In genomic region chr14:60093088-60093487, GRCh38 we compare ENCODE assay signal across 8 cellular contexts. TPM values are rescaled to one million over a fixed set of nuclear protein-coding genes. Genes with fewer than 3 reads are reported as not detected.
DNase-seq lines count a peak whose midpoint lies in the region; ATAC-seq and TF ChIP-seq lines count a peak whose summit lies in the region.

No MANE protein-coding gene starts in this region.

- H3K27ac ChIP-seq in mammary epithelial cell (ENCODE audit: insufficient read depth, low read depth, low read length), result peak overlapping the region; percentile 99

- H3K9me3 ChIP-seq in mammary epithelial cell (replicated peaks; ENCODE audit: insufficient read depth, low read length) (no peaks in the 10 kb centered on the region), mucosa of stomach (ENCODE audit: control insufficient read depth, low read length) (no peaks in the 10 kb centered on the region)

- TF ChIP-seq CTCF in AG04449 (IDR thresholded peaks at IDR 0.05; ENCODE audit: insufficient read depth, low read length, missing control alignments), result no peak
- TF ChIP-seq CTCF in mammary epithelial cell (conservative IDR thresholded peaks at IDR 0.05 in 1 of 2, IDR thresholded peaks at IDR 0.05 in 1 of 2; ENCODE audit: extremely low read depth in 1 of 2, insufficient read depth in 1 of 2, low read depth in 1 of 2, low read length in 2 of 2), result no peak

- H3K27me3 ChIP-seq in mammary epithelial cell (ENCODE audit: insufficient read depth, low read length) (no peaks in the 10 kb centered on the region), mucosa of stomach (ENCODE audit: control insufficient read depth, insufficient read depth, low read length) (no peaks in the 10 kb centered on the region)

- POLR2A ChIA-PET in AG04449 (lab: Yijun Ruan, JAX), result interaction anchor here (1.5 kb wide), 1 partner anchor 59 kb away, joined by 4 read pairs; no protein-coding TSS in a partner anchor

- peaks cover 2% of the 10 kb centered on the region for H3K36me3 Mint-ChIP-seq in IgD-negative memory B cell

- peak overlapping the region; percentile 99 for H3K9ac ChIP-seq in mammary epithelial cell (ENCODE audit: insufficient read depth, low read length)
- H3K9ac ChIP-seq in mucosa of stomach (ENCODE audit: low read length), result peak overlapping the region; percentile 84

- peak overlapping the region; percentile 92 to 96 (median 96) for H3K4me3 Mint-ChIP-seq in IgD-negative memory B cell

- in situ Hi-C loops in mammary epithelial cell (cut with MboI; ENCODE audit: low sequenced_read_pairs in 2 of 2), result loop anchor here in 1 of 2 donors (5.0 kb wide), 1 partner anchor 69 kb away; no protein-coding TSS in a partner anchor

- peak overlapping the region; percentile 85 for H3K4me2 ChIP-seq in mammary epithelial cell (ENCODE audit: insufficient read depth, low read depth, low read length)

- no peaks in the 10 kb centered on the region for H4K20me1 ChIP-seq in mammary epithelial cell (ENCODE audit: insufficient read depth, low read length)

- peaks cover 0 to 1% (median 0%) of the 10 kb centered on the region in 3 donors for H3K9me3 Mint-ChIP-seq in IgD-negative memory B cell

- H3K36me3 ChIP-seq in mammary epithelial cell (ENCODE audit: insufficient read depth, low read length), result no peaks in the 10 kb centered on the region
- no peaks in the 10 kb centered on the region for H3K36me3 ChIP-seq in mucosa of stomach (ENCODE audit: control insufficient read depth, insufficient read depth, low read length)

- no peak overlapping the region for H2AFZ ChIP-seq in mammary epithelial cell (ENCODE audit: low read depth, low read length)

- H3K4me1 ChIP-seq in mammary epithelial cell (ENCODE audit: insufficient read depth, low read length) (peaks cover 24% of the 10 kb centered on the region), mucosa of stomach (ENCODE audit: control insufficient read depth, insufficient read depth, low read length) (no peaks in the 10 kb centered on the region)

- no peaks in the 10 kb centered on the region for H3K27me3 Mint-ChIP-seq in IgD-negative memory B cell

- H3K4me1 Mint-ChIP-seq in IgD-negative memory B cell, result peaks cover 25 to 34% (median 25%) of the 10 kb centered on the region in 3 donors

- WGBS in mammary epithelial cell (ENCODE audit: low coverage, missing lambda C conversion rate), result 0% methylated on average over 3 of the region's 3 CpGs

- H3K4me3 ChIP-seq in AG04449 (ENCODE audit: low read depth, low read length), result peak overlapping the region; percentile 92
- H3K4me3 ChIP-seq in mammary epithelial cell (replicated peaks in 1 of 3; ENCODE audit: insufficient read depth in 1 of 3, low read depth in 2 of 3, low read length in 3 of 3), result peak overlapping the region; percentile 66 to 86 (median 75)
- peak overlapping the region; percentile 91 for H3K4me3 ChIP-seq in mucosa of stomach (ENCODE audit: low read length)

- DNase-seq in AG04449 (ENCODE audit: low read depth, low spot score) (no peak), mammary epithelial cell (no peak), UCSD-AML1 (lab: John Stamatoyannopoulos, UW; ENCODE audit: unreplicated experiment) (no peak)

- dilution Hi-C loops in mammary epithelial cell (cut with HindIII; ENCODE audit: low sequenced_read_pairs), result no loop called here

- intact Hi-C loops in mammary epithelial cell (cut with micrococcal nuclease), result loop anchor here (1.0 to 10.0 kb wide), 3 partner anchors 23 to 608 kb away; partner anchors contain the start of genes JKAMP and L3HYPDH

- CTCF ChIA-PET in AG04449 (lab: Yijun Ruan, JAX) (interaction anchor here (0.9 to 3.4 kb wide), 3 partner anchors 12 to 91 kb away, joined by 3 to 11 read pairs (median 4); no protein-coding TSS in a partner anchor), mammary epithelial cell (lab: Charles Lee; ENCODE audit: low non-redundant PET) (interaction anchor here (0.6 kb wide), 1 partner anchor 1071 kb away, joined by 3 read pairs; no protein-coding TSS in a partner anchor)

- peak overlapping the region; percentile 94 to 99 (median 98) for H3K27ac Mint-ChIP-seq in IgD-negative memory B cell

- peaks cover 60% of the 10 kb centered on the region for H3K79me2 ChIP-seq in mammary epithelial cell (ENCODE audit: insufficient read depth, low read length)

- BruUV-seq in mammary epithelial cell (replicated peaks; lab: Mats Ljungman, UMichigan), result no TSS peak

- ATAC-seq in HG02623 (IDR thresholded peaks at IDR 0.05; ENCODE audit: unreplicated experiment), result no peak
- no peak for ATAC-seq in GM19395 (IDR thresholded peaks at IDR 0.05; ENCODE audit: unreplicated experiment)
- no peak for ATAC-seq in GM21423 (IDR thresholded peaks at IDR 0.05; ENCODE audit: unreplicated experiment)

RNA-seq across cellular contexts. Expression of gene PCNX4, which starts 1.4 kb away (rescaled TPM):
- polyA plus RNA-seq in IgD-negative memory B cell (17.5 TPM), mammary epithelial cell (19.9 TPM)
- total RNA-seq in mammary epithelial cell, result 100 to 1,000 TPM in 1 of 2 donors, 10 to 100 TPM in 1; 54.5 to 104 TPM
- 110 TPM for polyA minus RNA-seq in mammary epithelial cell
